In genomic region chr14:91249841-91250616, GRCh38 we compare ENCODE assay signal across 8 cellular contexts. TPM values are rescaled to one million over a fixed set of nuclear protein-coding genes. Genes with fewer than 3 reads are reported as not detected.
DNase-seq lines count a peak whose midpoint lies in the region; ATAC-seq and TF ChIP-seq lines count a peak whose summit lies in the region.
"Had no signal": no experiment of that assay in that cellular context is flagged by ENCODE, and none has a peak within 500 bp of the region (broad histone marks: within the 10 kb centered on the region; RNA-seq: fewer than 3 reads in every experiment).

No MANE protein-coding gene starts in this region.

- peaks cover 78% of the 10 kb centered on the region for H3K4me1 Mint-ChIP-seq in activated naive CD8-positive, alpha-beta T cell treated with anti-CD3 and anti-CD28 coated beads for 36 hours
- H3K4me1 Mint-ChIP-seq in natural killer cell = peaks cover 64 to 73% of the 10 kb centered on the region in 2 donors

- intact Hi-C loops in natural killer cell (cut with micrococcal nuclease) = no loop called here

- peak overlapping the region; percentile 91 for H3K27ac Mint-ChIP-seq in activated naive CD8-positive, alpha-beta T cell treated with anti-CD3 and anti-CD28 coated beads for 36 hours
- peak overlapping the region; percentile 92 to 93 for H3K27ac Mint-ChIP-seq in natural killer cell

- H3K27me3 Mint-ChIP-seq in activated naive CD8-positive, alpha-beta T cell treated with anti-CD3 and anti-CD28 coated beads for 36 hours = no peaks in the 10 kb centered on the region
- H3K27me3 Mint-ChIP-seq in natural killer cell (ENCODE audit: low read depth in 2 of 2) = no peaks in the 10 kb centered on the region

- peak; percentile 77 for DNase-seq in GM12864 (ENCODE audit: low read depth)
- DNase-seq in NCI-H524 treated with DMSO at 0.1 percent for 48 hours (lab: John Stamatoyannopoulos, UW) = peak; percentile 99
- peak; percentile 51 for DNase-seq in activated naive CD8-positive, alpha-beta T cell treated with anti-CD3 and anti-CD28 coated beads for 36 hours
- peak; percentile 49 for DNase-seq in natural killer cell
- no peak for DNase-seq in 8988T
- DNase-seq: right lobe of liver had no signal

- H3K4me3 Mint-ChIP-seq in activated naive CD8-positive, alpha-beta T cell treated with anti-CD3 and anti-CD28 coated beads for 36 hours = peak overlapping the region; percentile 56
- peak overlapping the region; percentile 74 for H3K4me3 Mint-ChIP-seq in natural killer cell

- H3K9me3 Mint-ChIP-seq in activated naive CD8-positive, alpha-beta T cell treated with anti-CD3 and anti-CD28 coated beads for 36 hours = peaks cover 5% of the 10 kb centered on the region
- H3K9me3 Mint-ChIP-seq in natural killer cell = no peaks in the 10 kb centered on the region

- TF ChIP-seq CTCF in GM12864 (IDR thresholded peaks at IDR 0.05; ENCODE audit: low read depth, low read length, missing control alignments) (peak; percentile 14), natural killer cell (IDR thresholded peaks at IDR 0.05) (no peak)

- ATAC-seq in GM19455 (IDR thresholded peaks at IDR 0.05; ENCODE audit: unreplicated experiment) (peak; percentile 75), HG03432 (IDR thresholded peaks at IDR 0.05; ENCODE audit: unreplicated experiment) (peak; percentile 90), natural killer cell (peak; percentile 28 to 45 (median 31))

- H3K4me3 ChIP-seq in GM12864 (ENCODE audit: low read depth, low read length) = no peak overlapping the region
- H3K4me3 ChIP-seq: right lobe of liver had no signal

- peaks cover 43% of the 10 kb centered on the region for H3K36me3 Mint-ChIP-seq in activated naive CD8-positive, alpha-beta T cell treated with anti-CD3 and anti-CD28 coated beads for 36 hours
- H3K36me3 Mint-ChIP-seq in natural killer cell = no peaks in the 10 kb centered on the region

RNA-seq across cellular contexts. Expression of gene GPR68, which starts 5.5 kb away (rescaled TPM):
- total RNA-seq in activated naive CD8-positive, alpha-beta T cell treated with anti-CD3 and anti-CD28 coated beads for 36 hours = 10 to 100 TPM; 14.0 to 14.4 TPM
- 10 to 100 TPM in 2 of 3 donors, 1 to 10 TPM in 1; 7.6 to 24.0 (median 15.7) TPM for total RNA-seq in natural killer cell

Comparison
In these comparisons a context has a peak if more than half of its experiments do, and no peak if none do; other contexts are left out.
1. ATAC-seq: peak in every context shown above with its lines; median percentile 90 in HG03432; 75 in GM19455; 31 in natural killer cell.